13 cellular contexts compared by ENCODE assay signal in the genomic region with DNA sequence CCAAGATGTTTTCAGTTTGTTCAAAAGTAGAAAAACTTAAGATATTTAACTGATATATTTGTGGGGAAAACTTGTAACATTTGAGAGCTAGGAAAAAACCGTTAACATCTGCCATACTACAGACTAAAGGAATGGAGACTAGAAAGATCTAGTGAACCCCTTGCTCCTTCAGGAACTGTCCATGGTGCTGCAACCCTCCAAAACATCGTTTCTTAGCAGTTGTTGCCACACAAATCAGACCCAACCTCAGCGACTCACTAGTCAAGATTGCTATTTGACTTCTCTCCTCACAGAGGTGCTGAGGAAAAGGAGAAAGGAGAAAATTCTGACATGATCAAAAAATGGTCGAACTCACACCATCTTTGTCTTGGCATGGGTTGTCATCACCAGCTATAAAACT.
DNase-seq lines count a peak whose midpoint lies in the region; ATAC-seq, FAIRE-seq and TF ChIP-seq lines count a peak whose summit lies in the region.
"Had no signal": no experiment of that assay in that cellular context is flagged by ENCODE, and none has a peak within 500 bp of the region (broad histone marks: within the 10 kb centered on the region; RNA-seq: fewer than 3 reads in every experiment).

No MANE protein-coding gene starts in this region.

- H3K9me3 Mint-ChIP-seq in Caco-2 (ENCODE audit: unreplicated experiment) (no peaks in the 10 kb centered on the region), T-cell (peaks cover 2 to 9% (median 6%) of the 10 kb centered on the region in 3 donors)
- H3K9me3 Mint-ChIP-seq: central memory CD8-positive, alpha-beta T cell had no signal

- no peak for FAIRE-seq in HTR-8/SVneo (lab: Jason Lieb, UNC)
- FAIRE-seq: H54 had no signal

- POLR2A ChIA-PET in Caco-2 (lab: Charles Lee) (no interaction called here), T-cell (lab: Charles Lee) (no interaction called here)

- H3K27me3 ChIP-seq in Caco-2 (replicated peaks; ENCODE audit: control insufficient read depth, insufficient read depth, low read length) (no peaks in the 10 kb centered on the region), upper lobe of right lung (no peaks in the 10 kb centered on the region)
- H3K27me3 ChIP-seq: heart right ventricle had no signal

- no peaks in the 10 kb centered on the region for H3K27me3 Mint-ChIP-seq in Caco-2 (ENCODE audit: insufficient read depth, unreplicated experiment)
- no peaks in the 10 kb centered on the region for H3K27me3 Mint-ChIP-seq in T-cell
- H3K27me3 Mint-ChIP-seq: activated CD8-positive, alpha-beta memory T cell treated with anti-CD3 and anti-CD28 coated beads, Interleukin-2, amount 10 ng/mL, durations not matched to agents 7 days and 5 days; central memory CD8-positive, alpha-beta T cell had no signal

- CTCF ChIA-PET in Caco-2 (lab: Charles Lee) (no interaction called here), T-cell (lab: Charles Lee) (no interaction called here)

- TF ChIP-seq CTCF in Caco-2 (IDR thresholded peaks at IDR 0.05; ENCODE audit: insufficient read depth in 1 of 2, low read depth in 1 of 2, low read length in 1 of 2, severe bottlenecking in 1 of 2, unreplicated experiment in 1 of 2) (no peak), upper lobe of right lung (IDR thresholded peaks at IDR 0.05) (no peak)

- no peaks in the 10 kb centered on the region for H3K4me1 Mint-ChIP-seq in Caco-2 (ENCODE audit: low read depth, unreplicated experiment)
- no peaks in the 10 kb centered on the region for H3K4me1 Mint-ChIP-seq in T-cell
- H3K4me1 Mint-ChIP-seq: activated CD8-positive, alpha-beta memory T cell treated with anti-CD3 and anti-CD28 coated beads, Interleukin-2, amount 10 ng/mL, durations not matched to agents 7 days and 5 days; central memory CD8-positive, alpha-beta T cell; natural killer cell had no signal

- no peaks in the 10 kb centered on the region for H3K9me3 ChIP-seq in Caco-2
- no peaks in the 10 kb centered on the region for H3K9me3 ChIP-seq in upper lobe of right lung
- H3K9me3 ChIP-seq: heart right ventricle had no signal

- H3K27ac Mint-ChIP-seq in Caco-2 (ENCODE audit: unreplicated experiment) (no peak overlapping the region), T-cell (no peak overlapping the region)
- H3K27ac Mint-ChIP-seq: activated CD8-positive, alpha-beta memory T cell treated with anti-CD3 and anti-CD28 coated beads, Interleukin-2, amount 10 ng/mL, durations not matched to agents 7 days and 5 days; natural killer cell had no signal

- H3K27ac ChIP-seq in upper lobe of right lung: no peak overlapping the region
- H3K27ac ChIP-seq: heart right ventricle had no signal

- H3K4me3 ChIP-seq in Caco-2 (ENCODE audit: low read depth, low read length): no peak overlapping the region
- H3K4me3 ChIP-seq in upper lobe of right lung: no peak overlapping the region
- H3K4me3 ChIP-seq: heart right ventricle had no signal

- intact Hi-C loops in Caco-2 (cut with micrococcal nuclease; ENCODE audit: unreplicated experiment): no loop called here
- intact Hi-C loops in upper lobe of right lung (cut with DNase I): no loop called here

- ATAC-seq in upper lobe of right lung (no peak), T-cell (replicated peaks in 1 of 4) (no peak), GM19023 (IDR thresholded peaks at IDR 0.05; ENCODE audit: unreplicated experiment) (no peak), GM21619 (IDR thresholded peaks at IDR 0.05; ENCODE audit: unreplicated experiment) (no peak)
- ATAC-seq: activated CD8-positive, alpha-beta memory T cell treated with anti-CD3 and anti-CD28 coated beads, Interleukin-2, amount 10 ng/mL, durations not matched to agents 7 days and 5 days; heart right ventricle; natural killer cell had no signal

- H3K36me3 Mint-ChIP-seq in Caco-2 (ENCODE audit: insufficient read depth, unreplicated experiment) (no peaks in the 10 kb centered on the region), T-cell (no peaks in the 10 kb centered on the region)
- H3K36me3 Mint-ChIP-seq: activated CD8-positive, alpha-beta memory T cell treated with anti-CD3 and anti-CD28 coated beads, Interleukin-2, amount 10 ng/mL, durations not matched to agents 7 days and 5 days; natural killer cell had no signal

- DNase-seq in Caco-2 (peak; percentile 53 to 63), HTR-8/SVneo (ENCODE audit: insufficient read length, low spot score) (peak; percentile 23), amniotic epithelial cell (ENCODE audit: low read depth) (peak; percentile 56), iPS-NIHi7 (ENCODE audit: extremely low spot score) (peak; percentile 62), upper lobe of right lung (no peak), T-cell (no peak)
- DNase-seq: activated CD8-positive, alpha-beta memory T cell treated with anti-CD3 and anti-CD28 coated beads, Interleukin-2, amount 10 ng/mL, durations not matched to agents 7 days and 5 days; heart right ventricle; natural killer cell had no signal

- H3K36me3 ChIP-seq in Caco-2 (ENCODE audit: control insufficient read depth, insufficient read depth, low read length): no peaks in the 10 kb centered on the region
- H3K36me3 ChIP-seq in upper lobe of right lung: no peaks in the 10 kb centered on the region
- H3K36me3 ChIP-seq: heart right ventricle had no signal

- BruUV-seq in Caco-2 (replicated peaks; lab: Mats Ljungman, UMichigan): no TSS peak

- H3K4me3 Mint-ChIP-seq in Caco-2 (ENCODE audit: unreplicated experiment): no peak overlapping the region
- no peak overlapping the region for H3K4me3 Mint-ChIP-seq in T-cell
- H3K4me3 Mint-ChIP-seq: activated CD8-positive, alpha-beta memory T cell treated with anti-CD3 and anti-CD28 coated beads, Interleukin-2, amount 10 ng/mL, durations not matched to agents 7 days and 5 days; central memory CD8-positive, alpha-beta T cell; natural killer cell had no signal

- H3K4me1 ChIP-seq in Caco-2 (peaks cover 4% of the 10 kb centered on the region; the same call in 1 of the 2 replicates), upper lobe of right lung (no peaks in the 10 kb centered on the region)
- H3K4me1 ChIP-seq: heart right ventricle had no signal

Comparison
In these comparisons a context has a peak if more than half of its experiments do, and no peak if none do; other contexts are left out.
1. DNase-seq: peak in Caco-2 (2 of 2), HTR-8/SVneo (single experiment), amniotic epithelial cell (single experiment) and iPS-NIHi7 (single experiment); none in upper lobe of right lung (single experiment) and T-cell (0 of 34).